ENCODE assay signal across 8 cellular contexts in the genomic region with DNA sequence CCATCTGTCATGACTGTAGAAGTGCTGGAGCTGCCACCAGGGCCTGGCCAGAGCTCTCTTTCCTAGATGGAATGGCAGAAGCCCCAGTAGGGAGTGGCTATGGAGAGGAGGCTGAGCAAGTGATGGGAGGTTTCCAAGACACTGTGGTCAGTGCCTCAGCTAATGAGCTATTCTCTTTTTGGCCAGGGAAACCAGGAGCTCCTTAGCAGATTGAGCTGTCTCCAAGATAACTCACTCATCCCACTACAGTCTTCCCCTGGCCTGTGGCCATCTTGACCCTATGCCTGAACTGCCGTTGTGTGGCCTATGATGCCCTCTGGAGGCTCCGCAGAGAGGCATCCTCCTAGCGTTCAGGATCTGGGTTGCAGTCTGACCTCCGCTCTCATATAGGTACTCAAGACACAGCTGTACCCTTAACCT.
DNase-seq lines count a peak whose midpoint lies in the region; ATAC-seq lines count a peak whose summit lies in the region.

No MANE protein-coding gene starts in this region.

- DNase-seq in Ammon's horn (ENCODE audit: low spot score) (peak; percentile 60), NCI-H1092 (lab: John Stamatoyannopoulos, UW) (peak; percentile 46), cerebellum (ENCODE audit: low spot score) (peak; percentile 80), myocyte (ENCODE audit: low read depth) (peak; percentile 97), retina (no peak)
- DNase-seq in stimulated activated CD4-positive, alpha-beta T cell treated with anti-CD3 and anti-CD28 coated beads, Interleukin-4, amount 100 ng/mL, for 24 hours: no peak

- ATAC-seq in GM18873 (IDR thresholded peaks at IDR 0.05; ENCODE audit: low FRiP score, unreplicated experiment) (no peak), GM21381 (IDR thresholded peaks at IDR 0.05; ENCODE audit: unreplicated experiment) (no peak)

Comparison
In these comparisons a context has a peak if more than half of its experiments do, and no peak if none do; other contexts are left out.
1. DNase-seq: peak in Ammon's horn (single experiment), NCI-H1092 (single experiment), cerebellum (single experiment) and myocyte (single experiment); none in retina (single experiment) and stimulated activated CD4-positive, alpha-beta T cell treated with anti-CD3 and anti-CD28 coated beads, Interleukin-4, amount 100 ng/mL, for 24 hours (single experiment).